8 cellular contexts compared by ENCODE assay signal in genomic region chr20:1212607-1213396, GRCh38. TPM values are rescaled to one million over a fixed set of nuclear protein-coding genes. Genes with fewer than 3 reads are reported as not detected.
DNase-seq lines count a peak whose midpoint lies in the region; ATAC-seq and TF ChIP-seq lines count a peak whose summit lies in the region.

No MANE protein-coding gene starts in this region.

- no peaks in the 10 kb centered on the region for H3K9me3 Mint-ChIP-seq in activated CD4-positive, alpha-beta memory T cell treated with anti-CD3 and anti-CD28 coated beads for 36 hours

- no peak overlapping the region for H3K4me3 Mint-ChIP-seq in activated CD4-positive, alpha-beta memory T cell treated with anti-CD3 and anti-CD28 coated beads for 36 hours

- H3K9me3 ChIP-seq in lung (ENCODE audit: control insufficient read depth in 2 of 2, insufficient read depth in 1 of 2, low read length in 1 of 2) = no peaks in the 10 kb centered on the region

- H3K36me3 Mint-ChIP-seq in activated CD4-positive, alpha-beta memory T cell treated with anti-CD3 and anti-CD28 coated beads for 36 hours = no peaks in the 10 kb centered on the region

- WGBS in lung, 2 donors = 13 to 15% methylated on average over 21 of the region's 21 CpGs

- no peaks in the 10 kb centered on the region for H3K27me3 Mint-ChIP-seq in activated CD4-positive, alpha-beta memory T cell treated with anti-CD3 and anti-CD28 coated beads for 36 hours

- H3K36me3 ChIP-seq in lung (ENCODE audit: control insufficient read depth in 2 of 2, insufficient read depth in 2 of 2, low read length in 2 of 2) = no peaks in the 10 kb centered on the region

- peaks cover 33% of the 10 kb centered on the region for H3K4me1 Mint-ChIP-seq in activated CD4-positive, alpha-beta memory T cell treated with anti-CD3 and anti-CD28 coated beads for 36 hours (ENCODE audit: low read depth)

- ATAC-seq in HG03103 (IDR thresholded peaks at IDR 0.05; ENCODE audit: low read depth, unreplicated experiment) (peak; percentile 74), lung (ENCODE audit: insufficient read depth, low FRiP score) (peak; percentile 77), HG03354 (IDR thresholded peaks at IDR 0.05; ENCODE audit: poor library complexity, severe bottlenecking, unreplicated experiment) (no peak)

- peak; percentile 73 for DNase-seq in EH (ENCODE audit: low read depth)
- peak; percentile 77 for DNase-seq in NCI-H748 treated with DMSO at 0.1 percent for 48 hours (lab: John Stamatoyannopoulos, UW)
- peak; percentile 84 for DNase-seq in activated CD4-positive, alpha-beta memory T cell treated with anti-CD3 and anti-CD28 coated beads for 36 hours
- DNase-seq in effector CD4-positive, alpha-beta T cell = peak; percentile 61
- DNase-seq in lung (ENCODE audit: low spot score) = peak; percentile 66
- DNase-seq in stimulated activated CD4-positive, alpha-beta T cell treated with anti-CD3 and anti-CD28 coated beads, TNF-alpha, amount 100 ng/mL, for 48 hours (ENCODE audit: low read depth in 3 of 3) = peak; percentile 51 to 62 (median 56)

- H3K4me3 ChIP-seq in lung = no peak overlapping the region

- TF ChIP-seq CTCF in lung (IDR thresholded peaks at IDR 0.05; ENCODE audit: control extremely low read depth, extremely low read depth) = peak; percentile 80

- no peaks in the 10 kb centered on the region for H3K27me3 ChIP-seq in lung (ENCODE audit: control insufficient read depth, insufficient read depth)

- CTCF ChIA-PET in activated CD4-positive, alpha-beta memory T cell treated with anti-CD3 and anti-CD28 coated beads for 36 hours (lab: Charles Lee) = interaction anchor here (0.6 to 6.8 kb wide), 23 partner anchors 13 to 871 kb away, joined by 3 to 45 read pairs (median 5); partner anchors contain the start of genes PSMF1 and RAD21L1

- POLR2A ChIA-PET in activated CD4-positive, alpha-beta memory T cell treated with anti-CD3 and anti-CD28 coated beads for 36 hours (lab: Charles Lee) = no interaction called here

- intact Hi-C loops in activated CD4-positive, alpha-beta memory T cell treated with anti-CD3 and anti-CD28 coated beads for 36 hours (cut with micrococcal nuclease) = loop anchor here (1.0 to 10.0 kb wide), 4 partner anchors 92 to 397 kb away; partner anchors contain the start of gene PSMF1

- H3K27ac Mint-ChIP-seq in activated CD4-positive, alpha-beta memory T cell treated with anti-CD3 and anti-CD28 coated beads for 36 hours = no peak overlapping the region

- H3K4me1 ChIP-seq in lung (ENCODE audit: control insufficient read depth in 2 of 2, insufficient read depth in 2 of 2, low read length in 2 of 2) = no peaks in the 10 kb centered on the region

- H3K27ac ChIP-seq in lung (ENCODE audit: low read depth in 1 of 2, low read length in 1 of 2) = no peak overlapping the region

RNA-seq across cellular contexts. Expression of gene C20orf202, which starts 9.5 kb away (rescaled TPM):
- total RNA-seq in activated CD4-positive, alpha-beta memory T cell treated with anti-CD3 and anti-CD28 coated beads for 36 hours = not detected
- 1 to 10 TPM in 1 of 2 donors, under 1 TPM in 1; 0.37 to 1.0 TPM for total RNA-seq in lung
- polyA plus RNA-seq in lung = under 1 TPM; 0.11 to 0.39 TPM

RNA-seq across cellular contexts. Expression of gene RAD21L1, which starts 13.0 kb away (rescaled TPM):
- not detected for total RNA-seq in activated CD4-positive, alpha-beta memory T cell treated with anti-CD3 and anti-CD28 coated beads for 36 hours
- total RNA-seq in lung = under 1 TPM in 1 of 2 donors, not detected in 1; 0.23 TPM
- polyA plus RNA-seq in lung = under 1 TPM in 1 of 2 donors, not detected in 1; 0.02 TPM

RNA-seq across cellular contexts. Expression of gene TMEM74B, which starts 28.0 kb away (rescaled TPM):
- 1 to 10 TPM in 1 of 2 experiments, under 1 TPM in 1; 0.63 to 1.3 TPM for total RNA-seq in activated CD4-positive, alpha-beta memory T cell treated with anti-CD3 and anti-CD28 coated beads for 36 hours
- total RNA-seq in lung = 10 to 100 TPM in 1 of 2 donors, 1 to 10 TPM in 1; 5.0 to 10.9 TPM
- 10 to 100 TPM in 1 of 2 donors, 1 to 10 TPM in 1; 2.3 to 10.3 TPM for polyA plus RNA-seq in lung

RNA-seq across cellular contexts. Expression of gene SNPH, which starts 53.3 kb away (rescaled TPM):
- 1 to 10 TPM; 3.4 to 4.3 TPM for total RNA-seq in activated CD4-positive, alpha-beta memory T cell treated with anti-CD3 and anti-CD28 coated beads for 36 hours
- 1 to 10 TPM; 1.6 to 3.3 TPM for total RNA-seq in lung
- polyA plus RNA-seq in lung = 1 to 10 TPM; 1.2 to 2.6 TPM
